ENCODE assay signal across 6 cellular contexts in the genomic region with DNA sequence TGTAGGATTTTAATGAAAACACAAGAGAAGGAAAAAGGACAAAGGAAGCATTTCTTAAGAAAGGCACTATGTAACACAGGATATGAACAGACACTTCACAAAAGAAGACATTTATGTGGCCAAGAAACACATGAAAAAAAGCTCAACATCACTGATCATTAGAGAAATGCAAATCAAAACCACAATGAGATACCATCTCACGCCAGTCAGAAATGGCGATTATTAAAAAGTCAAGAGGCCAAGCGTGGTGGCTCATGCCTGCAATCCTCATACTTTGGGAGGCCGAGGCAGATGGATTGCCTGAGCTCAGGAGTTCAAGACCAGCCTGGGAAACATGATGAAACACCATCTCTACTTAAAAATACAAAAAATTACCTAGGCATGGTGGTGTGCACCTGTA.
A peak's percentile ranks its signal among the peaks of the same experiment; 100 is the strongest.
DNase-seq lines count a peak whose midpoint lies in the region; ATAC-seq, FAIRE-seq and TF ChIP-seq lines count a peak whose summit lies in the region.
"Not testable (repeated sequence)": the region's sequence is repeated elsewhere in the genome, so short reads cannot be mapped to it uniquely, and the experiment has no call there.

No MANE protein-coding gene starts in this region.

- peak overlapping the region; percentile 62 for H3K27ac Mint-ChIP-seq in endothelial cell (ENCODE audit: unreplicated experiment)

- not testable (repeated sequence) for TF ChIP-seq POLR2A in GM12878 (IDR thresholded peaks at IDR 0.05; ENCODE audit: low read depth, low read length)

- peaks cover 58% of the 10 kb centered on the region for H3K36me3 Mint-ChIP-seq in endothelial cell (ENCODE audit: low read depth, unreplicated experiment)

- not testable (repeated sequence) for TF ChIP-seq EP300 in GM12878 (IDR thresholded peaks at IDR 0.05; ENCODE audit: borderline replicate concordance in 1 of 2, control insufficient read depth in 1 of 2, low read depth in 2 of 2, low read length in 2 of 2)

- H3K36me3 ChIP-seq in Karpas-422 (ENCODE audit: insufficient read depth, low read length); GM12878 (ENCODE audit: control insufficient read depth in 2 of 2, insufficient read depth in 2 of 2, low read length in 1 of 2): not testable (repeated sequence)

- POLR2A ChIA-PET in GM12878 (lab: Charles Lee): interaction anchor here (1.0 to 1.5 kb wide), 3 partner anchors 9 to 40 kb away, joined by 3 to 4 read pairs (median 3); no protein-coding TSS in a partner anchor

- peak; percentile 84 for FAIRE-seq in GM18507 (lab: Jason Lieb, UNC)
- peak; percentile 81 for FAIRE-seq in GM19239 (lab: Jason Lieb, UNC)
- not testable (repeated sequence) for FAIRE-seq in GM12878 (lab: Jason Lieb, UNC)

- H3K27me3 ChIP-seq in Karpas-422 (ENCODE audit: low read length); GM12878 (replicated peaks in 1 of 2; ENCODE audit: control insufficient read depth in 2 of 2, insufficient read depth in 2 of 2, low read length in 1 of 2): not testable (repeated sequence)

- not testable (repeated sequence) for H3K27me3 Mint-ChIP-seq in endothelial cell (ENCODE audit: unreplicated experiment)

- not testable (repeated sequence) for H3K9me3 ChIP-seq in Karpas-422 (ENCODE audit: low read length); GM12878 (replicated peaks; ENCODE audit: control insufficient read depth, insufficient read depth, low read length)

- not testable (repeated sequence) for H3K4me1 Mint-ChIP-seq in endothelial cell (ENCODE audit: unreplicated experiment)

- peak overlapping the region; percentile 18 for H3K4me2 ChIP-seq in Karpas-422 (ENCODE audit: low read depth, low read length, poor library complexity, severe bottlenecking)
- not testable (repeated sequence) for H3K4me2 ChIP-seq in GM12878 (ENCODE audit: control insufficient read depth, insufficient read depth)

- not testable (repeated sequence) for BruUV-seq in GM12878 (replicated peaks; lab: Mats Ljungman, UMichigan)

- not testable (repeated sequence) for TF ChIP-seq RAD21 in GM12878 (IDR thresholded peaks at IDR 0.05; ENCODE audit: insufficient read depth, low read depth, low read length)

- not testable (repeated sequence) for H3K9ac ChIP-seq in Karpas-422 (ENCODE audit: low read length); GM12878 (ENCODE audit: control insufficient read depth, insufficient read depth, low read length)

- H3K4me1 ChIP-seq in Karpas-422 (ENCODE audit: low read length): peaks cover 45% of the 10 kb centered on the region
- not testable (repeated sequence) for H3K4me1 ChIP-seq in GM12878 (ENCODE audit: control insufficient read depth, insufficient read depth, low read length)

- H3K9me3 Mint-ChIP-seq in endothelial cell (ENCODE audit: unreplicated experiment): not testable (repeated sequence)

- not testable (repeated sequence) for H3K4me3 Mint-ChIP-seq in endothelial cell (ENCODE audit: unreplicated experiment)

- in situ Hi-C loops in GM12878 (cut with MboI): not testable (repeated sequence)

- ATAC-seq in GM12878: not testable (repeated sequence)

- RAD21 ChIA-PET in GM12878 (lab: Charles Lee; ENCODE audit: unreplicated experiment): interaction anchor here (0.8 to 1.4 kb wide), 6 partner anchors 18 to 746 kb away, joined by 3 to 6 read pairs (median 3); no protein-coding TSS in a partner anchor

- H3K79me2 ChIP-seq in Karpas-422 (ENCODE audit: low read length); GM12878 (ENCODE audit: control insufficient read depth, insufficient read depth, low read length): not testable (repeated sequence)

- CTCF ChIA-PET in GM12878 (lab: Yijun Ruan, JAX): interaction anchor here (1.1 to 1.5 kb wide), 4 partner anchors 9 to 89 kb away, joined by 3 to 8 read pairs (median 4); no protein-coding TSS in a partner anchor

- not testable (repeated sequence) for H3K4me3 ChIP-seq in Karpas-422 (ENCODE audit: low read length); GM12878

- not testable (repeated sequence) for DNase-seq in GM18507 (ENCODE audit: extremely low spot score, insufficient read length, low read depth); GM19239 (ENCODE audit: insufficient read length, low spot score); Karpas-422; GM12878 (ENCODE audit: low read depth, low spot score); endothelial cell (ENCODE audit: low spot score)
- peak; percentile 2 for DNase-seq in foreskin melanocyte

- 2% methylated on average over 4 of the region's 4 CpGs for WGBS in GM12878 (ENCODE audit: insufficient coverage, insufficient replicate concordance, low lambda C conversion rate, missing lambda C conversion rate)

- TF ChIP-seq CTCF in GM12878 (IDR thresholded peaks at IDR 0.05 in 2 of 3, conservative IDR thresholded peaks at IDR 0.05 in 1 of 3; ENCODE audit: control insufficient read depth in 2 of 3, extremely low read depth in 1 of 3, insufficient read depth in 1 of 3, low read depth in 3 of 3, low read length in 3 of 3); endothelial cell (IDR thresholded peaks at IDR 0.05; ENCODE audit: unreplicated experiment): not testable (repeated sequence)

- intact Hi-C loops in GM12878 (cut with micrococcal nuclease; ENCODE audit: unreplicated experiment): loop anchor here (5.0 kb wide), 1 partner anchor 46 kb away; no protein-coding TSS in a partner anchor

- H4K20me1 ChIP-seq in Karpas-422 (ENCODE audit: insufficient read depth, low read depth, low read length); GM12878 (ENCODE audit: control insufficient read depth, insufficient read depth): not testable (repeated sequence)

- SMC1A ChIA-PET in GM12878 (lab: Charles Lee; ENCODE audit: uncharacterized antibody, unreplicated experiment): interaction anchor here (0.7 to 2.0 kb wide), 15 partner anchors 9 to 611 kb away, joined by 3 to 6 read pairs (median 3); no protein-coding TSS in a partner anchor

- H3K27ac ChIP-seq in Karpas-422 (ENCODE audit: low read length): not testable (repeated sequence)
- H3K27ac ChIP-seq in GM12878 (ENCODE audit: control insufficient read depth, insufficient read depth): 0 out of 2 replicates have a peak overlapping the region, but pooled peaks have one; percentile 32

- not testable (repeated sequence) for H2AFZ ChIP-seq in Karpas-422 (ENCODE audit: low read length); GM12878 (ENCODE audit: control insufficient read depth, low read depth, low read length)

- not testable (repeated sequence) for H3K9me2 ChIP-seq in Karpas-422 (replicated peaks; ENCODE audit: insufficient read depth, low read length)

TF ChIP-seq in GM12878, 131 proteins besides CTCF, POLR2A, EP300 and RAD21 (continues in another document):
- peak; percentile 77 for TF ChIP-seq MTA2 (IDR thresholded peaks at IDR 0.05; ENCODE audit: low read depth)
- TF ChIP-seq, protein P1, sequence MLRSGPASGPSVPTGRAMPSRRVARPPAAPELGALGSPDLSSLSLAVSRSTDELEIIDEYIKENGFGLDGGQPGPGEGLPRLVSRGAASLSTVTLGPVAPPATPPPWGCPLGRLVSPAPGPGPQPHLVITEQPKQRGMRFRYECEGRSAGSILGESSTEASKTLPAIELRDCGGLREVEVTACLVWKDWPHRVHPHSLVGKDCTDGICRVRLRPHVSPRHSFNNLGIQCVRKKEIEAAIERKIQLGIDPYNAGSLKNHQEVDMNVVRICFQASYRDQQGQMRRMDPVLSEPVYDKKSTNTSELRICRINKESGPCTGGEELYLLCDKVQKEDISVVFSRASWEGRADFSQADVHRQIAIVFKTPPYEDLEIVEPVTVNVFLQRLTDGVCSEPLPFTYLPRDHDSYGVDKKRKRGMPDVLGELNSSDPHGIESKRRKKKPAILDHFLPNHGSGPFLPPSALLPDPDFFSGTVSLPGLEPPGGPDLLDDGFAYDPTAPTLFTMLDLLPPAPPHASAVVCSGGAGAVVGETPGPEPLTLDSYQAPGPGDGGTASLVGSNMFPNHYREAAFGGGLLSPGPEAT (IDR thresholded peaks at IDR 0.05; ENCODE audit: low read depth): peak; percentile 37; the same call in 1 of the 2 replicates
- 0 out of 4 replicates have a peak, but pooled peaks of 1 of the 2 experiments have one; percentile 15 for TF ChIP-seq IKZF2 (IDR thresholded peaks at IDR 0.05)
- TF ChIP-seq NR2F1 (conservative IDR thresholded peaks at IDR 0.05): peak; percentile 74
- TF ChIP-seq, protein P2, sequence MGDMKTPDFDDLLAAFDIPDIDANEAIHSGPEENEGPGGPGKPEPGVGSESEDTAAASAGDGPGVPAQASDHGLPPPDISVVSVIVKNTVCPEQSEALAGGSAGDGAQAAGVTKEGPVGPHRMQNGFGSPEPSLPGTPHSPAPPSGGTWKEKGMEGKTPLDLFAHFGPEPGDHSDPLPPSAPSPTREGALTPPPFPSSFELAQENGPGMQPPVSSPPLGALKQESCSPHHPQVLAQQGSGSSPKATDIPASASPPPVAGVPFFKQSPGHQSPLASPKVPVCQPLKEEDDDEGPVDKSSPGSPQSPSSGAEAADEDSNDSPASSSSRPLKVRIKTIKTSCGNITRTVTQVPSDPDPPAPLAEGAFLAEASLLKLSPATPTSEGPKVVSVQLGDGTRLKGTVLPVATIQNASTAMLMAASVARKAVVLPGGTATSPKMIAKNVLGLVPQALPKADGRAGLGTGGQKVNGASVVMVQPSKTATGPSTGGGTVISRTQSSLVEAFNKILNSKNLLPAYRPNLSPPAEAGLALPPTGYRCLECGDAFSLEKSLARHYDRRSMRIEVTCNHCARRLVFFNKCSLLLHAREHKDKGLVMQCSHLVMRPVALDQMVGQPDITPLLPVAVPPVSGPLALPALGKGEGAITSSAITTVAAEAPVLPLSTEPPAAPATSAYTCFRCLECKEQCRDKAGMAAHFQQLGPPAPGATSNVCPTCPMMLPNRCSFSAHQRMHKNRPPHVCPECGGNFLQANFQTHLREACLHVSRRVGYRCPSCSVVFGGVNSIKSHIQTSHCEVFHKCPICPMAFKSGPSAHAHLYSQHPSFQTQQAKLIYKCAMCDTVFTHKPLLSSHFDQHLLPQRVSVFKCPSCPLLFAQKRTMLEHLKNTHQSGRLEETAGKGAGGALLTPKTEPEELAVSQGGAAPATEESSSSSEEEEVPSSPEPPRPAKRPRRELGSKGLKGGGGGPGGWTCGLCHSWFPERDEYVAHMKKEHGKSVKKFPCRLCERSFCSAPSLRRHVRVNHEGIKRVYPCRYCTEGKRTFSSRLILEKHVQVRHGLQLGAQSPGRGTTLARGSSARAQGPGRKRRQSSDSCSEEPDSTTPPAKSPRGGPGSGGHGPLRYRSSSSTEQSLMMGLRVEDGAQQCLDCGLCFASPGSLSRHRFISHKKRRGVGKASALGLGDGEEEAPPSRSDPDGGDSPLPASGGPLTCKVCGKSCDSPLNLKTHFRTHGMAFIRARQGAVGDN (IDR thresholded peaks at IDR 0.05): peak; percentile 64; the same call in 1 of the 2 replicates
- TF ChIP-seq SMARCA5 (IDR thresholded peaks at IDR 0.05): 0 out of 2 replicates have a peak, but pooled peaks have one; percentile 12
